Comparison of ENCODE assay signal across 30 cellular contexts in the genomic region with DNA sequence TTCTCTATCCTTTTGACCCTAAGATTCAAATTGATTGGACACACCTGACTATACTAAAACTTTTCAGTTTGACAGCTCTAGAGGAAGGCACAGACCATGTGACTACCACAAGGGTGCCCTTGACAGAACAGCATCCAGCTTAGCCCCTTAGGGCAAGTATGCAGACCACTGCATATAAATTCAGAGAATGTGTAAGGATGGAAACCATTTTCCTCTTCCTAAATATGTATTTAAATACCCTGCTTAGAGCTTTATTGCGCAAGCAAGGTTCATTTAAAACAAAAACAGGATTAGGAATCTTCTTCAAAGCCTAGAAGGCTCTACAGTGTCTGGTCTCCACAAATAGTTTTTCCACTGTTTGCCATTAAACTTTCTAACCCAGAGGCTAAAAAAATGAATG.
DNase-seq lines count a peak whose midpoint lies in the region; ATAC-seq and TF ChIP-seq lines count a peak whose summit lies in the region.
"Had no signal": no experiment of that assay in that cellular context is flagged by ENCODE, and none has a peak within 500 bp of the region (broad histone marks: within the 10 kb centered on the region; RNA-seq: fewer than 3 reads in every experiment).

No MANE protein-coding gene starts in this region.

- H3K4me3 Mint-ChIP-seq in chondrocyte (ENCODE audit: unreplicated experiment), result no peak overlapping the region
- no peak overlapping the region for H3K4me3 Mint-ChIP-seq in nephron
- H3K4me3 Mint-ChIP-seq: activated CD4-positive, alpha-beta T cell treated with anti-CD3 and anti-CD28 coated beads, Interleukin-2, amount 10 ng/mL, durations not matched to agents 24 days and 14 days; activated naive CD8-positive, alpha-beta T cell treated with anti-CD3 and anti-CD28 coated beads for 36 hours; CD4-positive, alpha-beta memory T cell; GM23338 had no signal

- H4K20me1 ChIP-seq in Loucy (ENCODE audit: insufficient read depth, low read length, poor library complexity, severe bottlenecking), result peaks cover 4% of the 10 kb centered on the region

- 0 out of 2 replicates have a peak, but pooled peaks cover 2% of the 10 kb centered on the region for H3F3A ChIP-seq in Loucy (ENCODE audit: low read depth)

- H3K9me2 ChIP-seq in Loucy (replicated peaks; ENCODE audit: low read depth, low read length), result no peaks in the 10 kb centered on the region

- no peak overlapping the region for H2AFZ ChIP-seq in Loucy (ENCODE audit: low read length)
- H2AFZ ChIP-seq: GM23338 had no signal

- ATAC-seq in HG03442 (IDR thresholded peaks at IDR 0.05; ENCODE audit: unreplicated experiment), result no peak
- ATAC-seq: GM23338 had no signal

- H3K36me3 ChIP-seq in A673 (ENCODE audit: insufficient read depth, low read length, poor library complexity, severe bottlenecking) (no peaks in the 10 kb centered on the region), Loucy (ENCODE audit: insufficient read depth, low read length) (no peaks in the 10 kb centered on the region)
- H3K36me3 ChIP-seq: cardiac muscle cell, colonic mucosa, left ventricle myocardium inferior, upper lobe of left lung had no signal

- BruUV-seq in A673 (replicated peaks; lab: Mats Ljungman, UMichigan), result no TSS peak

- H3K9me3 ChIP-seq in A673 (ENCODE audit: low read depth, low read length, poor library complexity, severe bottlenecking), result no peaks in the 10 kb centered on the region
- H3K9me3 ChIP-seq in Loucy (ENCODE audit: insufficient read depth, low read depth, low read length), result no peaks in the 10 kb centered on the region
- H3K9me3 ChIP-seq: colonic mucosa, left ventricle myocardium inferior, upper lobe of left lung had no signal

- H3K27me3 Mint-ChIP-seq in chondrocyte (ENCODE audit: low read depth), result no peaks in the 10 kb centered on the region
- H3K27me3 Mint-ChIP-seq in nephron (ENCODE audit: low read depth), result no peaks in the 10 kb centered on the region
- H3K27me3 Mint-ChIP-seq: activated CD4-positive, alpha-beta T cell treated with anti-CD3 and anti-CD28 coated beads, Interleukin-2, amount 10 ng/mL, durations not matched to agents 24 days and 14 days; activated naive CD8-positive, alpha-beta T cell treated with anti-CD3 and anti-CD28 coated beads for 36 hours; CD4-positive, alpha-beta memory T cell had no signal

- CTCF ChIA-PET in A673 (lab: Charles Lee), result no interaction called here

- intact Hi-C loops in A673 (cut with micrococcal nuclease; ENCODE audit: unreplicated experiment), result no loop called here

- TF ChIP-seq CTCF in A673 (conservative IDR thresholded peaks at IDR 0.05; ENCODE audit: low read depth, low read length), result no peak
- no peak for TF ChIP-seq CTCF in Loucy (conservative IDR thresholded peaks at IDR 0.05; ENCODE audit: low read length)
- TF ChIP-seq CTCF in chondrocyte (IDR thresholded peaks at IDR 0.05), result no peak
- no peak for TF ChIP-seq CTCF in nephron (IDR thresholded peaks at IDR 0.05; ENCODE audit: unreplicated experiment in 3 of 3)

- DNase-seq in A673 (ENCODE audit: low spot score) (no peak), chondrocyte (ENCODE audit: low spot score) (no peak), glomerular visceral epithelial cell (ENCODE audit: extremely low spot score) (no peak), iPS-NIHi11 (ENCODE audit: low spot score) (no peak)
- no peak for DNase-seq in stimulated activated CD4-positive, alpha-beta T cell treated with anti-CD3 and anti-CD28 coated beads, Interleukin-1b, Interleukin-23, amount 100 ng/mL, for 48 hours
- DNase-seq: activated CD4-positive, alpha-beta T cell treated with anti-CD3 and anti-CD28 coated beads, Interleukin-2, amount 10 ng/mL, durations not matched to agents 24 days and 14 days; activated gamma-delta T cell; activated naive CD8-positive, alpha-beta T cell treated with anti-CD3 and anti-CD28 coated beads for 36 hours; aorta; CD4-positive, alpha-beta memory T cell; colonic mucosa; DND-41; effector CD4-positive, alpha-beta T cell; glutamatergic neuron; left ventricle myocardium inferior; NCI-H146; NCI-H446; NCI-H82; nucleus accumbens; SIG-M5; stimulated activated CD4-positive, alpha-beta T cell treated with anti-CD3 and anti-CD28 coated beads, Interleukin-4, amount 100 ng/mL, for 4 hours; substantia nigra; T1000; upper lobe of left lung had no signal

- H3K27ac ChIP-seq in A673 (ENCODE audit: low read depth, low read length, poor library complexity, severe bottlenecking), result peak overlapping the region; percentile 39
- H3K27ac ChIP-seq: colonic mucosa, epithelial cell of prostate, left ventricle myocardium inferior, upper lobe of left lung had no signal

- H3K4me3 ChIP-seq in A673 (ENCODE audit: low read depth, low read length, poor library complexity, severe bottlenecking), result no peak overlapping the region
- no peak overlapping the region for H3K4me3 ChIP-seq in Loucy (ENCODE audit: low read length, poor library complexity, severe bottlenecking)
- H3K4me3 ChIP-seq: cardiac muscle cell, colonic mucosa, GM23338, left ventricle myocardium inferior, upper lobe of left lung had no signal

- H3K4me1 ChIP-seq in A673 (ENCODE audit: insufficient read depth, low read length, poor library complexity, severe bottlenecking) (peaks cover 29% of the 10 kb centered on the region), Loucy (ENCODE audit: insufficient read depth, low read length, poor library complexity, severe bottlenecking) (peaks cover 13% of the 10 kb centered on the region)
- H3K4me1 ChIP-seq: colonic mucosa had no signal

- H3K9me3 Mint-ChIP-seq in chondrocyte (ENCODE audit: low read depth) (no peaks in the 10 kb centered on the region), nephron (no peaks in the 10 kb centered on the region)
- H3K9me3 Mint-ChIP-seq: activated CD4-positive, alpha-beta T cell treated with anti-CD3 and anti-CD28 coated beads, Interleukin-2, amount 10 ng/mL, durations not matched to agents 24 days and 14 days; activated naive CD8-positive, alpha-beta T cell treated with anti-CD3 and anti-CD28 coated beads for 36 hours; CD4-positive, alpha-beta memory T cell; GM23338 had no signal

- POLR2A ChIA-PET in A673 (lab: Charles Lee; ENCODE audit: low non-redundant PET), result no interaction called here

- H3K36me3 Mint-ChIP-seq in chondrocyte (ENCODE audit: low read depth) (peaks cover 1% of the 10 kb centered on the region), nephron (ENCODE audit: low read depth) (no peaks in the 10 kb centered on the region)
- H3K36me3 Mint-ChIP-seq: CD4-positive, alpha-beta memory T cell had no signal

- no peak overlapping the region for H3K9ac ChIP-seq in Loucy (ENCODE audit: low read depth, low read length, poor library complexity, severe bottlenecking)

- H3K27ac Mint-ChIP-seq in chondrocyte (ENCODE audit: unreplicated experiment), result peak overlapping the region; percentile 65
- peak overlapping the region; percentile 8 to 91 (median 38) for H3K27ac Mint-ChIP-seq in nephron
- H3K27ac Mint-ChIP-seq: activated CD4-positive, alpha-beta T cell treated with anti-CD3 and anti-CD28 coated beads, Interleukin-2, amount 10 ng/mL, durations not matched to agents 24 days and 14 days; activated naive CD8-positive, alpha-beta T cell treated with anti-CD3 and anti-CD28 coated beads for 36 hours; GM23338 had no signal

- H3K79me2 ChIP-seq in Loucy (ENCODE audit: insufficient read depth, low read length), result peaks cover 28% of the 10 kb centered on the region; the same call in 1 of the 2 replicates

- H3K4me2 ChIP-seq in Loucy (ENCODE audit: low read depth, low read length, poor library complexity, severe bottlenecking), result peak overlapping the region; percentile 63
- H3K4me2 ChIP-seq: GM23338 had no signal

- H3K4me1 Mint-ChIP-seq in chondrocyte (ENCODE audit: low read depth) (peaks cover 39% of the 10 kb centered on the region), nephron (peaks cover 24% of the 10 kb centered on the region)

- H3K27me3 ChIP-seq in A673 (replicated peaks; ENCODE audit: insufficient read depth, low read depth, low read length, poor library complexity) (no peaks in the 10 kb centered on the region), Loucy (ENCODE audit: insufficient read depth, low read length, poor library complexity, severe bottlenecking) (no peaks in the 10 kb centered on the region)
- H3K27me3 ChIP-seq: cardiac muscle cell, colonic mucosa, upper lobe of left lung had no signal
